ENCODE assay signal across 24 cellular contexts in genomic region chr4:107751670-107752069, GRCh38. TPM values are rescaled to one million over a fixed set of nuclear protein-coding genes. Genes with fewer than 3 reads are reported as not detected.
A peak's percentile ranks its signal among the peaks of the same experiment; 100 is the strongest.
DNase-seq lines count a peak whose midpoint lies in the region; ATAC-seq and TF ChIP-seq lines count a peak whose summit lies in the region.
"Had no signal": no experiment of that assay in that cellular context is flagged by ENCODE, and none has a peak within 500 bp of the region (broad histone marks: within the 10 kb centered on the region; RNA-seq: fewer than 3 reads in every experiment).

No MANE protein-coding gene starts in this region.

- H3K27me3 ChIP-seq in OCI-LY3 (ENCODE audit: low read depth, low read length), result no peaks in the 10 kb centered on the region
- no peaks in the 10 kb centered on the region for H3K27me3 ChIP-seq in naive thymus-derived CD4-positive, alpha-beta T cell (ENCODE audit: control insufficient read depth in 2 of 2, insufficient read depth in 2 of 2, low read length in 2 of 2)
- H3K27me3 ChIP-seq: BLaER1 treated with 17β-estradiol and CSF1 and Interleukin-3, amounts not matched to agents 10 nM and 100 nM had no signal

- H3K27ac Mint-ChIP-seq in naive thymus-derived CD4-positive, alpha-beta T cell, result no peak overlapping the region
- H3K27ac Mint-ChIP-seq: B cell; CD8-positive, alpha-beta T cell; GM23338; HFFc6; IgD-negative memory B cell had no signal

- CTCF ChIA-PET in naive thymus-derived CD4-positive, alpha-beta T cell (lab: Charles Lee), result interaction anchor here (0.8 kb wide), 1 partner anchor 161 kb away, joined by 4 read pairs; no protein-coding TSS in a partner anchor

- peaks cover 0 to 3% (median 0%) of the 10 kb centered on the region in 7 donors for H3K4me1 Mint-ChIP-seq in naive thymus-derived CD4-positive, alpha-beta T cell

- peak overlapping the region; percentile 17 for H3K4me2 ChIP-seq in OCI-LY3 (ENCODE audit: low read length)
- H3K4me2 ChIP-seq: BLaER1 treated with 17β-estradiol and CSF1 and Interleukin-3, amounts not matched to agents 10 nM and 100 nM; GM23338 had no signal

- POLR2A ChIA-PET in naive thymus-derived CD4-positive, alpha-beta T cell (lab: Charles Lee), result no interaction called here

- H3K4me3 Mint-ChIP-seq in naive thymus-derived CD4-positive, alpha-beta T cell, result no peak overlapping the region
- H3K4me3 Mint-ChIP-seq: B cell; CD8-positive, alpha-beta T cell; GM23338; HFFc6; IgD-negative memory B cell had no signal

- peaks cover 22% of the 10 kb centered on the region for H3K4me1 ChIP-seq in OCI-LY3 (ENCODE audit: low read length)
- H3K4me1 ChIP-seq in naive thymus-derived CD4-positive, alpha-beta T cell (ENCODE audit: control insufficient read depth in 2 of 2, insufficient read depth in 2 of 2, low read length in 2 of 2), result no peaks in the 10 kb centered on the region

- DNase-seq in choroid plexus epithelial cell (ENCODE audit: low read depth) (peak; percentile 36), iris pigment epithelial cell (ENCODE audit: low read depth) (peak; percentile 20), occipital lobe (lab: John Stamatoyannopoulos, UW) (no peak), NCI-H2029 (lab: John Stamatoyannopoulos, UW) (no peak)
- DNase-seq in naive thymus-derived CD4-positive, alpha-beta T cell, result no peak
- DNase-seq: CD8-positive, alpha-beta T cell; COR-L47; DMS 273 treated with DMSO at 0.1 percent for 48 hours; DMS53; DND-41; EL; H7; HFFc6; KBM-7 had no signal

- no peaks in the 10 kb centered on the region for H3K79me2 ChIP-seq in OCI-LY3 (ENCODE audit: low read length)

- ATAC-seq in HG02870 (IDR thresholded peaks at IDR 0.05; ENCODE audit: unreplicated experiment) (peak; percentile 50), HG02763 (IDR thresholded peaks at IDR 0.05; ENCODE audit: unreplicated experiment) (no peak)
- ATAC-seq in naive thymus-derived CD4-positive, alpha-beta T cell, result no peak
- ATAC-seq: CD8-positive, alpha-beta T cell; GM12878; GM23338; HCT116 had no signal

- H3K36me3 ChIP-seq in OCI-LY3 (replicated peaks; ENCODE audit: low read depth, low read length), result no peaks in the 10 kb centered on the region
- H3K36me3 ChIP-seq in naive thymus-derived CD4-positive, alpha-beta T cell (ENCODE audit: control insufficient read depth in 2 of 3, insufficient read depth in 3 of 3, low read length in 3 of 3), result no peaks in the 10 kb centered on the region
- H3K36me3 ChIP-seq: BLaER1 treated with 17β-estradiol and CSF1 and Interleukin-3, amounts not matched to agents 10 nM and 100 nM had no signal

- TF ChIP-seq CTCF in OCI-LY3 (IDR thresholded peaks at IDR 0.05; ENCODE audit: low read depth, low read length), result no peak
- TF ChIP-seq CTCF in choroid plexus epithelial cell (conservative IDR thresholded peaks at IDR 0.05; ENCODE audit: low read depth, low read length), result no peak

- H4K20me1 ChIP-seq in OCI-LY3 (ENCODE audit: insufficient read depth, low read length), result no peaks in the 10 kb centered on the region
- H4K20me1 ChIP-seq: BLaER1 treated with 17β-estradiol and CSF1 and Interleukin-3, amounts not matched to agents 10 nM and 100 nM had no signal

- no peaks in the 10 kb centered on the region; the same call in 1 of the 2 replicates for H3K9me3 ChIP-seq in OCI-LY3 (ENCODE audit: insufficient read depth, low read length)
- no peaks in the 10 kb centered on the region for H3K9me3 ChIP-seq in naive thymus-derived CD4-positive, alpha-beta T cell (ENCODE audit: control insufficient read depth in 2 of 3, low read length in 3 of 3)

- intact Hi-C loops in naive thymus-derived CD4-positive, alpha-beta T cell (cut with micrococcal nuclease), result no loop called here

- H3K4me3 ChIP-seq in OCI-LY3 (ENCODE audit: low read length), result no peak overlapping the region
- no peak overlapping the region for H3K4me3 ChIP-seq in choroid plexus epithelial cell (ENCODE audit: low read depth, low read length)
- no peak overlapping the region for H3K4me3 ChIP-seq in naive thymus-derived CD4-positive, alpha-beta T cell (ENCODE audit: low read length)
- H3K4me3 ChIP-seq: BLaER1 treated with 17β-estradiol and CSF1 and Interleukin-3, amounts not matched to agents 10 nM and 100 nM; GM12878; GM23338 had no signal

- no peak overlapping the region for H2AFZ ChIP-seq in OCI-LY3 (ENCODE audit: low read depth, low read length)
- H2AFZ ChIP-seq: GM23338 had no signal

- no peaks in the 10 kb centered on the region for H3K9me3 Mint-ChIP-seq in naive thymus-derived CD4-positive, alpha-beta T cell
- H3K9me3 Mint-ChIP-seq: CD8-positive, alpha-beta T cell; HFFc6; IgD-negative memory B cell had no signal

- no peak overlapping the region for H3K9ac ChIP-seq in OCI-LY3 (ENCODE audit: low read length)
- H3K9ac ChIP-seq: BLaER1 treated with 17β-estradiol and CSF1 and Interleukin-3, amounts not matched to agents 10 nM and 100 nM had no signal

- H3K27ac ChIP-seq in OCI-LY3 (ENCODE audit: low read length), result no peak overlapping the region
- H3K27ac ChIP-seq in naive thymus-derived CD4-positive, alpha-beta T cell (ENCODE audit: low read depth, low read length), result no peak overlapping the region
- H3K27ac ChIP-seq: BLaER1 treated with 17β-estradiol and CSF1 and Interleukin-3, amounts not matched to agents 10 nM and 100 nM; HL-60 had no signal

- H3K36me3 Mint-ChIP-seq in naive thymus-derived CD4-positive, alpha-beta T cell, result no peaks in the 10 kb centered on the region
- H3K36me3 Mint-ChIP-seq: CD8-positive, alpha-beta T cell; IgD-negative memory B cell had no signal

- H3K27me3 Mint-ChIP-seq in naive thymus-derived CD4-positive, alpha-beta T cell, result peaks cover 29 to 57% (median 41%) of the 10 kb centered on the region in 5 donors

RNA-seq across cellular contexts. Expression of gene PAPSS1, which starts 31.6 kb away (rescaled TPM):
- 118 TPM for total RNA-seq in occipital lobe
- total RNA-seq in naive thymus-derived CD4-positive, alpha-beta T cell, result 10 to 100 TPM in 4 of 5 experiments, 1 to 10 TPM in 1; 7.8 to 30.0 (median 16.1) TPM
- 10 to 100 TPM; 21.6 to 24.0 TPM for polyA plus RNA-seq in naive thymus-derived CD4-positive, alpha-beta T cell

Comparison
In these comparisons a context has a peak if more than half of its experiments do, and no peak if none do; other contexts are left out.
1. DNase-seq: peak in choroid plexus epithelial cell (single experiment) and iris pigment epithelial cell (single experiment); none in occipital lobe (single experiment), NCI-H2029 (single experiment) and naive thymus-derived CD4-positive, alpha-beta T cell (0 of 9).